8 cellular contexts compared by ENCODE assay signal in the genomic region with DNA sequence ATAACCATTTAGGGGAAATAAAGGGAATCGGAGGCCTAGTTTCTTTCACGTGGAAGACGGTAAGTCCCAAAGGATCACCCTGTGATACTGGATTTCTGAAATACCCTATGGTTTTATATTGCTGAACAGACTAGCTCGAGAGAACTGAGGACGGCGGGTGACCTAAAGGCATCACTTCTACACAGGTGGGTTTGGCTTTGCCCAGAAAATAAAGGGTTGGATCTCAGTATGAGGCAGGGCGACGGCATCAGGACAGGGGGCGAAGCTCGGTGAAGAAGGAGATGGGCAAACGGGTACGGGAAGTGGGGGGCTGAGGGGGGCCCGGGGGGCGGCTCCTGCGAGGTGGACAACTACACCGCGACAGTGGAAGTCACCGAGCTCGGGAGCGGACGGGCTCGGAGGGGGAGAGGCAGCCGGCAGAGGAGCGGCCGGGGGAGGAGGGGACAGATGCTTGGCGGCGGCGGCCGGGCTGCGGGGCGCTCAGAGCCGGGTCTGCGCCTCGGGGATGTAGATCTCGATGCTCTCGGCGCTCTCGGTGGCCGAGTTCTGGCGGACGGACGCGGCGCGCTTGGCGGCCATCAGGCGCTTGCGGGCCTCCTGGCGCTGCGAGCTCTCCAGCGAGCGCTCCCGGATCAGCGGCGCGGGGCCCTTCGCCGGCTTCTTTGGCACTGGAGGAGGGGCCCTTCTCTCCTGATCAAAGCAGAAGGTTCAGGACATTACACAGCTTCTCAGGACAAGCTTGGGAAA. TPM values are rescaled to one million over a fixed set of nuclear protein-coding genes. Genes with fewer than 3 reads are reported as not detected.
DNase-seq lines count a peak whose midpoint lies in the region; ATAC-seq, FAIRE-seq and TF ChIP-seq lines count a peak whose summit lies in the region.

No MANE protein-coding gene starts in this region.

- no peaks in the 10 kb centered on the region for H3K36me3 ChIP-seq in pancreas

- no peak overlapping the region for H3K27ac ChIP-seq in pancreas

- ATAC-seq in activated T-helper 17 cell treated with anti-CD3 and anti-CD28 coated beads, Interleukin-2, amount 50 U/mL, for 72 hours (replicated peaks): peak; percentile 28
- ATAC-seq in pancreas: peak in 3 of 4 donors; percentile 64 to 78 (median 66)
- no peak for ATAC-seq in HG02973 (IDR thresholded peaks at IDR 0.05; ENCODE audit: unreplicated experiment)
- ATAC-seq in HG03439 (IDR thresholded peaks at IDR 0.05; ENCODE audit: unreplicated experiment): no peak

- no peaks in the 10 kb centered on the region for H3K4me1 ChIP-seq in pancreas

- H3K4me3 ChIP-seq in pancreas: peak overlapping the region in 3 of 4 donors; percentile 16 to 37 (median 24)

- H3K9me3 ChIP-seq in pancreas: no peaks in the 10 kb centered on the region

- intact Hi-C loops in MCF 10A (cut with micrococcal nuclease): no loop called here
- intact Hi-C loops in head of caudate nucleus (cut with DNase I): no loop called here
- intact Hi-C loops in pancreas (cut with DNase I): no loop called here

- in situ Hi-C loops in T47D (cut with HindIII; ENCODE audit: low pct_unique_long_range_greater_than_20kb, low sequenced_read_pairs): no loop called here

- 22 to 32% methylated on average over 54 to 58 of the region's 58 CpGs for WGBS in pancreas, 2 donors

- BruUV-seq in MCF 10A (replicated peaks; lab: Mats Ljungman, UMichigan): no TSS peak

- CTCF ChIA-PET in MCF 10A (lab: Yijun Ruan, JAX): interaction anchor here (0.5 kb wide), 1 partner anchor 599 kb away, joined by 3 read pairs; no protein-coding TSS in a partner anchor

- no peak for TF ChIP-seq CTCF in MCF 10A (IDR thresholded peaks at IDR 0.05; ENCODE audit: unreplicated experiment)
- no peak for TF ChIP-seq CTCF in pancreas (IDR thresholded peaks at IDR 0.05)

- no peak overlapping the region for H3K4me3 Mint-ChIP-seq in MCF 10A (ENCODE audit: unreplicated experiment)
- peak overlapping the region; percentile 66 for H3K4me3 Mint-ChIP-seq in activated T-helper 17 cell treated with anti-CD3 and anti-CD28 coated beads, Interleukin-2, amount 50 U/mL, for 72 hours

- no peak overlapping the region for H3K27ac Mint-ChIP-seq in MCF 10A (ENCODE audit: low read depth, unreplicated experiment)
- H3K27ac Mint-ChIP-seq in activated T-helper 17 cell treated with anti-CD3 and anti-CD28 coated beads, Interleukin-2, amount 50 U/mL, for 72 hours: no peak overlapping the region

- FAIRE-seq in pancreas (lab: Jason Lieb, UNC): no peak

- H3K4me1 Mint-ChIP-seq in MCF 10A (ENCODE audit: insufficient read depth, unreplicated experiment): no peaks in the 10 kb centered on the region
- H3K4me1 Mint-ChIP-seq in activated T-helper 17 cell treated with anti-CD3 and anti-CD28 coated beads, Interleukin-2, amount 50 U/mL, for 72 hours: no peaks in the 10 kb centered on the region

- H3K36me3 Mint-ChIP-seq in MCF 10A (ENCODE audit: insufficient read depth, unreplicated experiment): no peaks in the 10 kb centered on the region
- H3K36me3 Mint-ChIP-seq in activated T-helper 17 cell treated with anti-CD3 and anti-CD28 coated beads, Interleukin-2, amount 50 U/mL, for 72 hours (ENCODE audit: low read depth): no peaks in the 10 kb centered on the region

- DNase-seq in T47D (ENCODE audit: low read depth in 1 of 2, low spot score in 1 of 2): peak; percentile 9 to 24
- no peak for DNase-seq in MCF 10A (ENCODE audit: unreplicated experiment)
- peak in 38 of 42 donors; percentile 11 to 74 (median 42) for DNase-seq in head of caudate nucleus
- DNase-seq in pancreas: peak in 4 of 6 donors; percentile 11 to 69 (median 43)
- DNase-seq in SKM-1 treated with dmso at 0.1 percent for 144 hours (lab: John Stamatoyannopoulos, UW; ENCODE audit: unreplicated experiment): no peak

- POLR2A ChIA-PET in MCF 10A (lab: Yijun Ruan, JAX): no interaction called here

- H3K9me3 Mint-ChIP-seq in MCF 10A (ENCODE audit: unreplicated experiment): no peaks in the 10 kb centered on the region
- H3K9me3 Mint-ChIP-seq in activated T-helper 17 cell treated with anti-CD3 and anti-CD28 coated beads, Interleukin-2, amount 50 U/mL, for 72 hours: no peaks in the 10 kb centered on the region

- H3K27me3 ChIP-seq in pancreas: no peaks in the 10 kb centered on the region

- H3K27me3 Mint-ChIP-seq in MCF 10A (ENCODE audit: insufficient read depth, unreplicated experiment): no peaks in the 10 kb centered on the region
- peaks cover 21% of the 10 kb centered on the region for H3K27me3 Mint-ChIP-seq in activated T-helper 17 cell treated with anti-CD3 and anti-CD28 coated beads, Interleukin-2, amount 50 U/mL, for 72 hours

RNA-seq across cellular contexts. Expression of a gene that starts 48.9 kb away (rescaled TPM):
- 161 and 172 TPM in 2 replicates for total RNA-seq in MCF 10A (2022)
- total RNA-seq in activated T-helper 17 cell treated with anti-CD3 and anti-CD28 coated beads, Interleukin-2, amount 50 U/mL, for 72 hours: 10 to 100 TPM; 18.6 to 86.1 TPM
- total RNA-seq in pancreas: 10 to 100 TPM; 12.8 to 40.7 (median 19.9) TPM
- polyA plus RNA-seq in pancreas: 10 to 100 TPM; 16.1 to 19.0 TPM

Comparison
In these comparisons a context has a peak if more than half of its experiments do, and no peak if none do; other contexts are left out.
1. DNase-seq: peak in T47D (2 of 2), head of caudate nucleus (38 of 42) and pancreas (4 of 6); none in MCF 10A (single experiment) and SKM-1 treated with dmso at 0.1 percent for 144 hours (single experiment).
2. ATAC-seq: peak in activated T-helper 17 cell treated with anti-CD3 and anti-CD28 coated beads, Interleukin-2, amount 50 U/mL, for 72 hours (single experiment) and pancreas (3 of 4); none in HG02973 (single experiment) and HG03439 (single experiment).